In genomic region chr16:56629531-56629930, GRCh38 we compare ENCODE assay signal across 16 cellular contexts. TPM values are rescaled to one million over a fixed set of nuclear protein-coding genes. Genes with fewer than 3 reads are reported as not detected.
DNase-seq lines count a peak whose midpoint lies in the region; ATAC-seq, FAIRE-seq and TF ChIP-seq lines count a peak whose summit lies in the region.
"Had no signal": no experiment of that assay in that cellular context is flagged by ENCODE, and none has a peak within 500 bp of the region (broad histone marks: within the 10 kb centered on the region; RNA-seq: fewer than 3 reads in every experiment).

No MANE protein-coding gene starts in this region.

- H3K27ac ChIP-seq in WERI-Rb-1 (peak overlapping the region; percentile 65), psoas muscle (peak overlapping the region; percentile 97)
- H3K27ac ChIP-seq: GM23248, PC-9 had no signal

- H3K9me3 Mint-ChIP-seq in activated T-cell treated with anti-CD3 and anti-CD28 coated beads, Interleukin-2, amount 50 U/mL, for 4 hours = no peaks in the 10 kb centered on the region

- H3K4me1 ChIP-seq in psoas muscle = peaks cover 32% of the 10 kb centered on the region

- H3K4me3 Mint-ChIP-seq in activated T-cell treated with anti-CD3 and anti-CD28 coated beads, Interleukin-2, amount 50 U/mL, for 4 hours = no peak overlapping the region

- ATAC-seq in GM18868 (IDR thresholded peaks at IDR 0.05; ENCODE audit: unreplicated experiment) (peak; percentile 33), psoas muscle (no peak), GM19397 (IDR thresholded peaks at IDR 0.05; ENCODE audit: unreplicated experiment) (no peak)
- no peak for ATAC-seq in activated T-cell treated with anti-CD3 and anti-CD28 coated beads, Interleukin-2, amount 50 U/mL, for 4 hours
- ATAC-seq: HCT116 had no signal

- H3K9me3 ChIP-seq in WERI-Rb-1 (ENCODE audit: severe bottlenecking) = no peaks in the 10 kb centered on the region
- H3K9me3 ChIP-seq in psoas muscle = no peaks in the 10 kb centered on the region
- H3K9me3 ChIP-seq: MG63 had no signal

- H3K27me3 ChIP-seq in WERI-Rb-1 (ENCODE audit: insufficient read depth, low read depth, severe bottlenecking) (no peaks in the 10 kb centered on the region), psoas muscle (ENCODE audit: insufficient read depth in 3 of 3, low read length in 2 of 3) (no peaks in the 10 kb centered on the region)
- H3K27me3 ChIP-seq: MG63 had no signal

- no peak for FAIRE-seq in GM12891 (lab: Jason Lieb, UNC)

- TF ChIP-seq CTCF in WERI-Rb-1 (IDR thresholded peaks at IDR 0.05; ENCODE audit: low read depth, low read length) = no peak
- no peak for TF ChIP-seq CTCF in psoas muscle (IDR thresholded peaks at IDR 0.05)

- no peak for TF ChIP-seq POLR2A in GM12891 (IDR thresholded peaks at IDR 0.05; ENCODE audit: low read depth, low read length)

- H3K36me3 ChIP-seq in WERI-Rb-1 (no peaks in the 10 kb centered on the region), psoas muscle (ENCODE audit: insufficient read depth in 1 of 2, low read depth in 1 of 2) (no peaks in the 10 kb centered on the region)
- H3K36me3 ChIP-seq: MG63 had no signal

- H3K4me3 ChIP-seq in WERI-Rb-1 (ENCODE audit: low read depth, low read length) (no peak overlapping the region), psoas muscle (no peak overlapping the region)
- H3K4me3 ChIP-seq: GM23248, MG63, PC-9 had no signal

- H3K4me1 Mint-ChIP-seq in activated T-cell treated with anti-CD3 and anti-CD28 coated beads, Interleukin-2, amount 50 U/mL, for 4 hours (ENCODE audit: low read depth) = peaks cover 19% of the 10 kb centered on the region

- intact Hi-C loops in psoas muscle (cut with DNase I) (loop anchor here in 1 of 2 donors (2.0 kb wide), 1 partner anchor 49 kb away; no protein-coding TSS in a partner anchor), posterior vena cava (cut with DNase I) (no loop called here)

- DNase-seq in GM12891 (ENCODE audit: insufficient read length, low spot score) (no peak), WERI-Rb-1 (no peak), psoas muscle (no peak), cerebellum (ENCODE audit: low spot score) (no peak), posterior vena cava (ENCODE audit: low spot score) (no peak)
- no peak for DNase-seq in activated T-cell treated with anti-CD3 and anti-CD28 coated beads, Interleukin-2, amount 50 U/mL, for 4 hours
- DNase-seq: COR-L47, DMS153, GM23248, MG63, NCI-H187 treated with DMSO at 0.1 percent for 48 hours, PC-9 had no signal

- no peaks in the 10 kb centered on the region for H3K36me3 Mint-ChIP-seq in activated T-cell treated with anti-CD3 and anti-CD28 coated beads, Interleukin-2, amount 50 U/mL, for 4 hours (ENCODE audit: insufficient read depth)

- peaks cover 55% of the 10 kb centered on the region for H3K27me3 Mint-ChIP-seq in activated T-cell treated with anti-CD3 and anti-CD28 coated beads, Interleukin-2, amount 50 U/mL, for 4 hours (ENCODE audit: low read depth)

- WGBS in psoas muscle, 3 donors = 50 to 69% (median 57%) methylated on average over 3 of the region's 3 CpGs

TF ChIP-seq in GM12891, 5 proteins besides CTCF, POLR2A, EP300 and RAD21:
- peak; percentile 60; the same call in 1 of the 2 replicates for TF ChIP-seq SPI1 (IDR thresholded peaks at IDR 0.05; ENCODE audit: low read depth, low read length)
- TF ChIP-seq POU2F2 (IDR thresholded peaks at IDR 0.05; ENCODE audit: low read depth, low read length) = no peak

RNA-seq across cellular contexts. Expression of gene MT1M, which starts 2.9 kb away (rescaled TPM):
- not detected for polyA plus RNA-seq in GM12891 (2012; ENCODE audit: low read depth, missing spikeins)
- total RNA-seq in psoas muscle (100 to 1,000 TPM in 1 of 4 donors, 10 to 100 TPM in 1, 1 to 10 TPM in 2; 1.4 to 288 (median 12.8) TPM), cerebellum (not detected), posterior vena cava (100 to 1,000 TPM in 1 of 2 donors, 10 to 100 TPM in 1; 82.2 to 146 TPM)
- polyA plus RNA-seq in psoas muscle = 100 to 1,000 TPM in 2 of 3 donors, 10 to 100 TPM in 1; 21.8 to 569 (median 300) TPM
- under 1 TPM in 1 of 3 donors, not detected in 2; 0.48 TPM for total RNA-seq in activated T-cell treated with anti-CD3 and anti-CD28 coated beads, Interleukin-2, amount 50 U/mL, for 4 hours
- total RNA-seq: PC-9, SK-MEL-5 had no signal

RNA-seq across cellular contexts. Expression of gene MT1E, which starts 4.0 kb away (rescaled TPM):
- 0.87 TPM for polyA plus RNA-seq in GM12891 (2012; ENCODE audit: low read depth, missing spikeins)
- total RNA-seq in psoas muscle (100 to 1,000 TPM in 2 of 4 donors, 10 to 100 TPM in 2; 44.1 to 669 (median 256) TPM), cerebellum (1.1 TPM), posterior vena cava (100 to 1,000 TPM; 240 to 379 TPM)
- polyA plus RNA-seq in psoas muscle = 100 to 1,000 TPM; 122 to 556 (median 477) TPM
- total RNA-seq in activated T-cell treated with anti-CD3 and anti-CD28 coated beads, Interleukin-2, amount 50 U/mL, for 4 hours = 100 to 1,000 TPM in 1 of 3 donors, 10 to 100 TPM in 2; 49.1 to 122 (median 71.4) TPM
- total RNA-seq: SK-MEL-5 had no signal

RNA-seq across cellular contexts. Expression of gene MT1A, which starts 8.9 kb away (rescaled TPM):
- not detected for polyA plus RNA-seq in GM12891 (2012; ENCODE audit: low read depth, missing spikeins)
- 1,000 to 10,000 TPM in 1 of 4 donors, 10 to 100 TPM in 1, 1 to 10 TPM in 2; 4.0 to 1,028 (median 22.4) TPM for total RNA-seq in psoas muscle
- polyA plus RNA-seq in psoas muscle = 1,000 to 10,000 TPM in 2 of 3 donors, 100 to 1,000 TPM in 1; 128 to 4,396 (median 1,331) TPM
- total RNA-seq in cerebellum = not detected
- total RNA-seq in activated T-cell treated with anti-CD3 and anti-CD28 coated beads, Interleukin-2, amount 50 U/mL, for 4 hours = not detected
- 100 to 1,000 TPM in 1 of 2 donors, 10 to 100 TPM in 1; 52.7 to 104 TPM for total RNA-seq in posterior vena cava
- total RNA-seq: GM23248, SK-MEL-5 had no signal

RNA-seq across cellular contexts. Expression of gene MT2A, which starts 21.1 kb away (rescaled TPM):
- 8.4 TPM for polyA plus RNA-seq in GM12891 (2012; ENCODE audit: low read depth, missing spikeins)
- total RNA-seq in psoas muscle (1,000 to 10,000 TPM in 3 of 4 donors, 100 to 1,000 TPM in 1; 342 to 5,614 (median 2,291) TPM), cerebellum (3.4 TPM), posterior vena cava (1,000 to 10,000 TPM in 1 of 2 donors, 100 to 1,000 TPM in 1; 643 to 1,788 TPM)
- polyA plus RNA-seq in psoas muscle = over 10,000 TPM in 1 of 3 donors, 1,000 to 10,000 TPM in 2; 1,603 to 11,565 (median 3,170) TPM
- 100 to 1,000 TPM; 186 to 438 (median 301) TPM for total RNA-seq in activated T-cell treated with anti-CD3 and anti-CD28 coated beads, Interleukin-2, amount 50 U/mL, for 4 hours

RNA-seq across cellular contexts. Expression of gene MT1B, which starts 22.2 kb away (rescaled TPM):
- polyA plus RNA-seq in GM12891 (2012; ENCODE audit: low read depth, missing spikeins) = not detected
- total RNA-seq in psoas muscle = not detected
- polyA plus RNA-seq in psoas muscle = not detected
- not detected for total RNA-seq in cerebellum
- not detected for total RNA-seq in activated T-cell treated with anti-CD3 and anti-CD28 coated beads, Interleukin-2, amount 50 U/mL, for 4 hours
- total RNA-seq in posterior vena cava = not detected
- total RNA-seq: GM23248, PC-9, SK-MEL-5 had no signal
- polyA plus RNA-seq: GM23248 had no signal

Comparison
In these comparisons a context has a peak if more than half of its experiments do, and no peak if none do; other contexts are left out.
1. RNA of gene MT1E, which starts 4.0 kb away (total RNA-seq): 44.1 to 669 TPM in psoas muscle, 240 to 379 TPM in posterior vena cava and 49.1 to 122 TPM in activated T-cell treated with anti-CD3 and anti-CD28 coated beads, Interleukin-2, amount 50 U/mL, for 4 hours; 1.1 TPM in cerebellum (single experiment); every median in the first group is over 10 times any median in the second.